8 cellular contexts compared by ENCODE assay signal in genomic region chr15:55741592-55742497, GRCh38. TPM values are rescaled to one million over a fixed set of nuclear protein-coding genes. Genes with fewer than 3 reads are reported as not detected.
DNase-seq lines count a peak whose midpoint lies in the region; ATAC-seq and TF ChIP-seq lines count a peak whose summit lies in the region.

No MANE protein-coding gene starts in this region.

- no peaks in the 10 kb centered on the region for H3K9me3 ChIP-seq in parathyroid adenoma (ENCODE audit: control insufficient read depth, low read length)

- H3K4me3 ChIP-seq in fibroblast of pulmonary artery (replicated peaks; ENCODE audit: low read depth, low read length): peak overlapping the region; percentile 64
- H3K4me3 ChIP-seq in parathyroid adenoma (ENCODE audit: low read depth, low read length): peak overlapping the region; percentile 52

- peak overlapping the region; percentile 88 for H3K4me2 ChIP-seq in parathyroid adenoma (ENCODE audit: low read length)

- no peaks in the 10 kb centered on the region for H3K27me3 ChIP-seq in parathyroid adenoma (ENCODE audit: control insufficient read depth, insufficient read depth, low read length)

- intact Hi-C loops in Right ventricle myocardium inferior (cut with DNase I): no loop called here
- intact Hi-C loops in cardiac septum (cut with DNase I): no loop called here

- H3K36me3 ChIP-seq in parathyroid adenoma (ENCODE audit: control insufficient read depth, insufficient read depth, low read length): no peaks in the 10 kb centered on the region

- peak overlapping the region; percentile 93 for H3K27ac ChIP-seq in parathyroid adenoma

- ATAC-seq in Right ventricle myocardium inferior: no peak
- peak; percentile 20 for ATAC-seq in SK-N-SH treated with all-trans-retinoic acid at 6 μM for 48 hours
- no peak for ATAC-seq in GM18511 (IDR thresholded peaks at IDR 0.05; ENCODE audit: unreplicated experiment)

- H2AFZ ChIP-seq in parathyroid adenoma: peak overlapping the region; percentile 95

- H3K4me1 ChIP-seq in parathyroid adenoma: peaks cover 12% of the 10 kb centered on the region

- peak; percentile 62 for DNase-seq in Right ventricle myocardium inferior (ENCODE audit: missing footprints)
- no peak for DNase-seq in cardiac septum (ENCODE audit: low spot score)
- DNase-seq in fibroblast of pulmonary artery (ENCODE audit: low read depth): no peak
- DNase-seq in DMS79 (lab: John Stamatoyannopoulos, UW): no peak
- DNase-seq in mesenteric fat pad (ENCODE audit: low spot score): no peak

- no peaks in the 10 kb centered on the region for H3K79me2 ChIP-seq in parathyroid adenoma

- no peak for TF ChIP-seq CTCF in fibroblast of pulmonary artery (IDR thresholded peaks at IDR 0.05; ENCODE audit: low read length, missing control alignments)
- no peak for TF ChIP-seq CTCF in parathyroid adenoma (IDR thresholded peaks at IDR 0.05)

- H3K9ac ChIP-seq in parathyroid adenoma: peak overlapping the region; percentile 46

TF ChIP-seq in SK-N-SH treated with all-trans-retinoic acid at 6 μM for 48 hours, 23 proteins besides CTCF, POLR2A, EP300 and RAD21:
- TF ChIP-seq ESRRG (CRISPR knock-in tag; IDR thresholded peaks at IDR 0.05) (no peak), ARNTL (CRISPR knock-in tag; IDR thresholded peaks at IDR 0.05; ENCODE audit: borderline replicate concordance, low read depth) (no peak), CSDC2 (CRISPR knock-in tag; IDR thresholded peaks at IDR 0.05) (no peak), ZNF70 (CRISPR knock-in tag; IDR thresholded peaks at IDR 0.05) (no peak), ZFP30 (CRISPR knock-in tag; IDR thresholded peaks at IDR 0.05) (no peak), RARB (CRISPR knock-in tag; IDR thresholded peaks at IDR 0.05) (no peak), ZNF8 (CRISPR knock-in tag; IDR thresholded peaks at IDR 0.05) (no peak), PPARA (CRISPR knock-in tag; IDR thresholded peaks at IDR 0.05; ENCODE audit: borderline replicate concordance) (no peak), CREB5 (CRISPR knock-in tag; IDR thresholded peaks at IDR 0.05; ENCODE audit: low read depth) (no peak), POU6F1 (CRISPR knock-in tag; IDR thresholded peaks at IDR 0.05; ENCODE audit: borderline replicate concordance, low read depth) (no peak), SNAI2 (CRISPR knock-in tag; IDR thresholded peaks at IDR 0.05) (no peak), TOX (CRISPR knock-in tag; IDR thresholded peaks at IDR 0.05; ENCODE audit: borderline replicate concordance) (no peak), PATZ1 (CRISPR knock-in tag; IDR thresholded peaks at IDR 0.05; ENCODE audit: borderline replicate concordance) (no peak), ZC3H10 (CRISPR knock-in tag; IDR thresholded peaks at IDR 0.05) (no peak), TCF4 (CRISPR knock-in tag; IDR thresholded peaks at IDR 0.05; ENCODE audit: borderline replicate concordance) (no peak), ZFP3 (CRISPR knock-in tag; IDR thresholded peaks at IDR 0.05) (no peak)

RNA-seq across cellular contexts. Expression of gene PRTG, which starts 1.1 kb away (rescaled TPM):
- total RNA-seq in Right ventricle myocardium inferior (0.43 TPM), cardiac septum (0.92 TPM), mesenteric fat pad (1.00 TPM)
